Comparison of ENCODE assay signal across 10 cellular contexts in the genomic region with DNA sequence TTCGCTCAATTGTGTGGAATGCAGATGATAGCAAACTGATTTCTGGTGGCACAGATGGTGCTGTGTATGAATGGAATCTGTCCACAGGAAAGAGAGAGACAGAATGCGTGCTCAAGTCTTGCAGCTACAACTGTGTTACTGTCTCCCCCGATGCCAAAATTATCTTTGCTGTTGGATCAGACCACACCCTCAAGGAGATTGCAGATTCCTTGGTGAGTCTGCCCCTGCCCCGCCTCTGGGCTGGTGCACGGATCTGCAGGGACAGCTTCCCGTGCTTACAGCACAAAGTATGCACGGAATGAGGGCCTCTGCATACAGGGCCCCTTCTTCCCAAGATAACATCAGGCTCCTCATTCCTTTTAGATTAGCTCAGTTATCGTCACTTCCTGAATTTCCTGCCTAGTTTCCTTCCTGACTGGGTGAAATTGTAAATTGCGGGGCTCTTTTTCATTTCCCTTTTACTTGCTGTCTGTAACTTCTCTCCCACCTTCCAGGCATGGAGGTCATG. TPM values are rescaled to one million over a fixed set of nuclear protein-coding genes. Genes with fewer than 3 reads are reported as not detected.
DNase-seq lines count a peak whose midpoint lies in the region; ATAC-seq and TF ChIP-seq lines count a peak whose summit lies in the region.
"Had no signal": no experiment of that assay in that cellular context is flagged by ENCODE, and none has a peak within 500 bp of the region (broad histone marks: within the 10 kb centered on the region; RNA-seq: fewer than 3 reads in every experiment).

No MANE protein-coding gene starts in this region.

- TF ChIP-seq CTCF in MCF 10A (IDR thresholded peaks at IDR 0.05; ENCODE audit: unreplicated experiment) = no peak

- CTCF ChIA-PET in MCF 10A (lab: Yijun Ruan, JAX) = interaction anchor here (0.6 to 1.2 kb wide), 2 partner anchors 20 to 35 kb away, joined by 4 to 8 read pairs; partner anchors contain the start of genes CFAP57 and EBNA1BP2

- H3K36me3 Mint-ChIP-seq in MCF 10A (ENCODE audit: insufficient read depth, unreplicated experiment) = no peaks in the 10 kb centered on the region

- peak; percentile 48 for ATAC-seq in Right ventricle myocardium inferior
- ATAC-seq in GM21529 (IDR thresholded peaks at IDR 0.05; ENCODE audit: unreplicated experiment) = no peak
- ATAC-seq in GM21381 (IDR thresholded peaks at IDR 0.05; ENCODE audit: unreplicated experiment) = no peak

- no peaks in the 10 kb centered on the region for H3K9me3 Mint-ChIP-seq in MCF 10A (ENCODE audit: unreplicated experiment)

- POLR2A ChIA-PET in MCF 10A (lab: Yijun Ruan, JAX) = interaction anchor here (0.8 to 3.0 kb wide), 12 partner anchors 9 to 500 kb away, joined by 3 to 20 read pairs (median 5); partner anchors contain the start of genes CDC20, CFAP57, EBNA1BP2 and ELOVL1

- peaks cover 18% of the 10 kb centered on the region for H3K4me1 Mint-ChIP-seq in MCF 10A (ENCODE audit: insufficient read depth, unreplicated experiment)

- H3K27ac Mint-ChIP-seq in MCF 10A (ENCODE audit: low read depth, unreplicated experiment) = peak overlapping the region; percentile 89

- peak overlapping the region; percentile 68 for H3K4me3 Mint-ChIP-seq in MCF 10A (ENCODE audit: unreplicated experiment)

- H3K27me3 Mint-ChIP-seq in MCF 10A (ENCODE audit: insufficient read depth, unreplicated experiment) = no peaks in the 10 kb centered on the region

- DNase-seq in Right ventricle myocardium inferior (ENCODE audit: missing footprints) (no peak), cardiac septum (ENCODE audit: low spot score) (no peak), MCF 10A (ENCODE audit: unreplicated experiment) (peak; percentile 75), kidney glomerular epithelial cell (lab: John Stamatoyannopoulos, UW) (peak; percentile 94), T-helper 1 cell (no peak)
- no peak for DNase-seq in effector CD4-positive, alpha-beta T cell
- DNase-seq: C1 segment of cervical spinal cord, KG1 had no signal

- intact Hi-C loops in Right ventricle myocardium inferior (cut with DNase I) = loop anchor here (5.0 kb wide), 1 partner anchor 34 kb away; the partner anchor contains the start of genes CFAP57 and EBNA1BP2
- intact Hi-C loops in cardiac septum (cut with DNase I) = no loop called here
- intact Hi-C loops in MCF 10A (cut with micrococcal nuclease) = no loop called here

- BruUV-seq in MCF 10A (replicated peaks; lab: Mats Ljungman, UMichigan) = no TSS peak

RNA-seq across cellular contexts. Expression of gene CFAP57, which starts 34.6 kb away (rescaled TPM):
- total RNA-seq in Right ventricle myocardium inferior (not detected), cardiac septum (0.13 TPM), MCF 10A (2022) (0.17 and 0.44 TPM in 2 replicates)

RNA-seq across cellular contexts. Expression of gene EBNA1BP2, which starts 34.7 kb away (rescaled TPM):
- 26.8 TPM for total RNA-seq in Right ventricle myocardium inferior
- total RNA-seq in cardiac septum = 26.7 TPM
- 159 and 171 TPM in 2 replicates for total RNA-seq in MCF 10A (2022)

Comparison
In these comparisons a context has a peak if more than half of its experiments do, and no peak if none do; other contexts are left out.
1. DNase-seq: peak in MCF 10A (single experiment) and kidney glomerular epithelial cell (single experiment); none in Right ventricle myocardium inferior (single experiment), cardiac septum (single experiment), effector CD4-positive, alpha-beta T cell (single experiment) and T-helper 1 cell (0 of 5).